Comparison of ENCODE assay signal across 9 cellular contexts in genomic region chr1:27388337-27389005, GRCh38. TPM values are rescaled to one million over a fixed set of nuclear protein-coding genes. Genes with fewer than 3 reads are reported as not detected.
A peak's percentile ranks its signal among the peaks of the same experiment; 100 is the strongest.
DNase-seq lines count a peak whose midpoint lies in the region; ATAC-seq, FAIRE-seq and TF ChIP-seq lines count a peak whose summit lies in the region.
"Had no signal": no experiment of that assay in that cellular context is flagged by ENCODE, and none has a peak within 500 bp of the region (broad histone marks: within the 10 kb centered on the region; RNA-seq: fewer than 3 reads in every experiment).

No MANE protein-coding gene starts in this region.

- H3K4me1 ChIP-seq in HEK293 (ENCODE audit: control insufficient read depth, insufficient read depth, low read length) (no peaks in the 10 kb centered on the region), gastrocnemius medialis (peaks cover 12 to 13% of the 10 kb centered on the region in 2 donors)

- POLR2A ChIA-PET in HEK293 (lab: Yijun Ruan, JAX): interaction anchor here (1.0 kb wide), 1 partner anchor 22 kb away, joined by 4 read pairs; the partner anchor contains the start of gene MAP3K6

- no peak for TF ChIP-seq POLR2A in gastrocnemius medialis (IDR thresholded peaks at IDR 0.05)

- in situ Hi-C loops in gastrocnemius medialis (cut with MboI; ENCODE audit: low sequenced_read_pairs in 4 of 4): loop anchor here in 2 of 4 donors (5.0 kb wide), 1 partner anchor 86 kb away; no protein-coding TSS in a partner anchor

- no peak for FAIRE-seq in RCC 7860 (lab: Jason Lieb, UNC)

- CTCF ChIA-PET in HEK293 (lab: Yijun Ruan, JAX): interaction anchor here (0.6 to 8.9 kb wide), 22 partner anchors 10 to 289 kb away, joined by 3 to 129 read pairs (median 5); partner anchors contain the start of gene MAP3K6

- H3K36me3 ChIP-seq in HEK293 (ENCODE audit: control insufficient read depth in 2 of 2, insufficient read depth in 1 of 2, low read length in 2 of 2) (no peaks in the 10 kb centered on the region), gastrocnemius medialis (no peaks in the 10 kb centered on the region)

- ATAC-seq in gastrocnemius medialis: peak in 1 of 2 donors; percentile 69

- intact Hi-C loops in head of caudate nucleus (cut with DNase I): no loop called here
- intact Hi-C loops in gastrocnemius medialis (cut with DNase I; ENCODE audit: low total_unique reads): loop anchor here (1.0 to 5.0 kb wide), 4 partner anchors 22 to 286 kb away; partner anchors contain the start of gene MAP3K6

- H3K4me3 ChIP-seq in HEK293 (ENCODE audit: low read depth, low read length): no peak overlapping the region
- H3K4me3 ChIP-seq in gastrocnemius medialis: no peak overlapping the region

- H3K9me3 ChIP-seq in HEK293 (ENCODE audit: control insufficient read depth, insufficient read depth, low read depth, low read length): no peaks in the 10 kb centered on the region
- H3K9me3 ChIP-seq in gastrocnemius medialis: no peaks in the 10 kb centered on the region

- no peaks in the 10 kb centered on the region for H3K27me3 ChIP-seq in gastrocnemius medialis

- H3K27ac ChIP-seq in HEK293 (ENCODE audit: extremely low read depth, low read depth, low read length) (no peak overlapping the region), gastrocnemius medialis (peak overlapping the region in 2 of 4 donors; percentile 5 to 46)

- peak; percentile 52 for TF ChIP-seq CTCF in HEK293 (tag by site-specific recombination; IDR thresholded peaks at IDR 0.05)
- TF ChIP-seq CTCF in gastrocnemius medialis (IDR thresholded peaks at IDR 0.05 in 4 of 5, conservative IDR thresholded peaks at IDR 0.05 in 1 of 5): peak; percentile 77 to 93 (median 89)

- DNase-seq in CD1c-positive myeloid dendritic cell (ENCODE audit: extremely low spot score) (peak; percentile 56), RCC 7860 (ENCODE audit: low spot score) (peak; percentile 32), head of caudate nucleus (peak in 41 of 42 donors; percentile 48 to 87 (median 75)), gastrocnemius medialis (peak; percentile 57 to 66), globus pallidus (ENCODE audit: low spot score) (no peak), hippocampal formation (lab: John Stamatoyannopoulos, UW) (no peak)
- peak; percentile 61 for DNase-seq in activated T-helper 9 cell treated with anti-CD3 and anti-CD28 coated beads, Interleukin-2, amount 50 U/mL, for 16 hours (ENCODE audit: low read depth)

TF ChIP-seq in HEK293, 187 proteins besides CTCF, POLR2A, EP300 and RAD21 (continues in another document):
- TF ChIP-seq ZNF366 (tag by site-specific recombination; conservative IDR thresholded peaks at IDR 0.05) (peak; percentile 39; the same call in 1 of the 2 replicates), ZSCAN4 (tag by site-specific recombination; IDR thresholded peaks at IDR 0.05) (peak; percentile 71; the same call in 1 of the 2 replicates), ZNF140 (tag by site-specific recombination; IDR thresholded peaks at IDR 0.05) (no peak), SETDB1 (IDR thresholded peaks at IDR 0.05; ENCODE audit: insufficient read length, low read length) (no peak), PATZ1 (tag by site-specific recombination; IDR thresholded peaks at IDR 0.05) (peak; percentile 37; the same call in 1 of the 2 replicates), ZBTB48 (tag by site-specific recombination; IDR thresholded peaks at IDR 0.05) (peak; percentile 38; the same call in 1 of the 2 replicates), ZNF701 (tag by site-specific recombination; IDR thresholded peaks at IDR 0.05) (no peak), IKZF3 (tag by site-specific recombination; IDR thresholded peaks at IDR 0.05) (peak; percentile 85), REPIN1 (tag by site-specific recombination; IDR thresholded peaks at IDR 0.05; ENCODE audit: low read depth) (no peak), ZNF223 (tag by site-specific recombination; IDR thresholded peaks at IDR 0.05) (no peak), ZNF558 (tag by site-specific recombination; IDR thresholded peaks at IDR 0.05) (no peak), ZNF248 (tag by site-specific recombination; IDR thresholded peaks at IDR 0.05) (no peak), ZEB2 (tag by site-specific recombination; IDR thresholded peaks at IDR 0.05) (peak; percentile 87), GLI2 (tag by site-specific recombination; IDR thresholded peaks at IDR 0.05; ENCODE audit: borderline replicate concordance, low read depth) (no peak), ZNF302 (tag by site-specific recombination; IDR thresholded peaks at IDR 0.05; ENCODE audit: low read depth) (no peak), ZNF623 (tag by site-specific recombination; IDR thresholded peaks at IDR 0.05) (no peak), ZNF629 (tag by site-specific recombination; IDR thresholded peaks at IDR 0.05) (no peak), ZNF596 (tag by site-specific recombination; IDR thresholded peaks at IDR 0.05) (no peak), PRDM2 (tag by site-specific recombination; IDR thresholded peaks at IDR 0.05; ENCODE audit: borderline replicate concordance) (no peak), ZNF529 (tag by site-specific recombination; IDR thresholded peaks at IDR 0.05; ENCODE audit: insufficient replicate concordance) (no peak), ZNF16 (tag by site-specific recombination; IDR thresholded peaks at IDR 0.05; ENCODE audit: low read depth) (no peak)

RNA-seq across cellular contexts. Expression of gene GPR3, which starts 4.0 kb away (rescaled TPM):
- under 1 TPM in 3 of 4 donors, not detected in 1; 0.23 to 0.51 (median 0.35) TPM for total RNA-seq in gastrocnemius medialis

RNA-seq across cellular contexts. Expression of gene CD164L2, which starts 5.3 kb away (rescaled TPM):
- total RNA-seq in gastrocnemius medialis: not detected
- total RNA-seq: pulmonary artery endothelial cell had no signal

RNA-seq across cellular contexts. Expression of gene FCN3, which starts 13.8 kb away (rescaled TPM):
- 10 to 100 TPM; 13.2 to 35.7 (median 19.3) TPM for total RNA-seq in gastrocnemius medialis

RNA-seq across cellular contexts. Expression of gene MAP3K6, which starts 21.7 kb away (rescaled TPM):
- total RNA-seq in gastrocnemius medialis: 10 to 100 TPM; 16.5 to 29.1 (median 18.4) TPM

RNA-seq across cellular contexts. Expression of gene SYTL1, which starts 46.6 kb away (rescaled TPM):
- under 1 TPM in 1 of 4 donors, not detected in 3; 0.66 TPM for total RNA-seq in gastrocnemius medialis

Comparison
In these comparisons a context has a peak if more than half of its experiments do, and no peak if none do; other contexts are left out.
1. DNase-seq: peak in CD1c-positive myeloid dendritic cell (single experiment), RCC 7860 (single experiment), activated T-helper 9 cell treated with anti-CD3 and anti-CD28 coated beads, Interleukin-2, amount 50 U/mL, for 16 hours (single experiment), head of caudate nucleus (41 of 42) and gastrocnemius medialis (2 of 2); none in globus pallidus (single experiment) and hippocampal formation (0 of 2).